ENCODE assay signal across 9 cellular contexts in the genomic region with DNA sequence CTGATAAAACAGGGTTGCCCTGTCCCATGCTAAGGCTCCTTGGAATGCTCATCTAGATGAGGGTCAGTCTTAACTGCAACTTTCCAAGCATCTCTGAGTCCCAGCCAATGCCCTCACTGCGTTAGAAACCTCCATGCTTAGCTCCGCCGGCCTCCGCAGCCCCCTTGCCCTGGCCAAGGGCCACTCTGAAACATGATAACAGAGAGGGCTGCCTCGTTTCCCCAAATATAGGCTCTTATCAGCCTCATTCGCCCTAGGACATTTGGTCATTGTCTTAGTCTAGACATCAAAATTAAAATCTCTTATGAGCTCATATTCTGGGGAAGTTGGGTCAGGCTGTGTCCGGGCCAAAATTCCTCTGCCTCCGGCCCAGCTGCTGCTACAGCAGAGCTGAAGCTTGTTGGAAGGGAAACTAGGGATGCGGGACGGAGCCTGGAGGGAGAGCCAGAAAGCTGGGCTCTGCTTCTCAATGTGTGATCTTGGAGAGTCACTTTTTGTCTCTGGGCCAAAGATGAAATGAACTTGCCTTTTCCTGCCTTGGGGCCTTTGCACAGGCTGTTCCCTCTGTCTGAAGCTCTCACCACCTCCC.
DNase-seq lines count a peak whose midpoint lies in the region; ATAC-seq and TF ChIP-seq lines count a peak whose summit lies in the region.
"Had no signal": no experiment of that assay in that cellular context is flagged by ENCODE, and none has a peak within 500 bp of the region (broad histone marks: within the 10 kb centered on the region; RNA-seq: fewer than 3 reads in every experiment).

No MANE protein-coding gene starts in this region.

- peak overlapping the region; percentile 54 to 95 (median 88) for H3K27ac Mint-ChIP-seq in brain
- H3K27ac Mint-ChIP-seq: CD4-positive, alpha-beta T cell had no signal

- ATAC-seq in left colon, result no peak
- ATAC-seq in omental fat pad (ENCODE audit: low FRiP score), result no peak
- ATAC-seq in HG03378 (IDR thresholded peaks at IDR 0.05; ENCODE audit: unreplicated experiment), result no peak

- TF ChIP-seq EP300 in sigmoid colon (IDR thresholded peaks at IDR 0.05), result no peak

- in situ Hi-C loops in GM23248 (cut with MboI), result loop anchor here (5.0 to 10.0 kb wide), 3 partner anchors 62 to 230 kb away; no protein-coding TSS in a partner anchor

- no peak overlapping the region for H3K4me2 ChIP-seq in GM23248 (ENCODE audit: unreplicated experiment)

- POLR2A ChIA-PET in RWPE1 (lab: Yijun Ruan, JAX; ENCODE audit: low non-redundant PET), result interaction anchor here (1.1 kb wide), 1 partner anchor 60 kb away, joined by 3 read pairs; no protein-coding TSS in a partner anchor

- H3K79me2 ChIP-seq in GM23248 (ENCODE audit: insufficient read depth), result no peaks in the 10 kb centered on the region

- peaks cover 7% of the 10 kb centered on the region for H3K27me3 Mint-ChIP-seq in brain

- H3K36me3 Mint-ChIP-seq in brain, result no peaks in the 10 kb centered on the region

- H4K20me1 ChIP-seq in GM23248 (ENCODE audit: insufficient read depth), result no peaks in the 10 kb centered on the region

- no peaks in the 10 kb centered on the region for H3K9me2 ChIP-seq in GM23248 (ENCODE audit: insufficient read depth)

- H3K4me3 Mint-ChIP-seq in brain, result peak overlapping the region in 1 of 5 experiments; percentile 8
- H3K4me3 Mint-ChIP-seq: CD4-positive, alpha-beta T cell had no signal

- H3K4me1 ChIP-seq in GM23248 (ENCODE audit: insufficient read depth) (peaks cover 17% of the 10 kb centered on the region), sigmoid colon (peaks cover 0 to 20% (median 15%) of the 10 kb centered on the region in 4 donors)

- H3K9me3 Mint-ChIP-seq in brain, result peaks cover 0 to 3% (median 2%) of the 10 kb centered on the region in 5 experiments
- H3K9me3 Mint-ChIP-seq: CD4-positive, alpha-beta T cell had no signal

- CTCF ChIA-PET in RWPE1 (lab: Yijun Ruan, JAX), result interaction anchor here (0.5 to 6.2 kb wide), 33 partner anchors 9 to 769 kb away, joined by 3 to 119 read pairs (median 4); a partner anchor contains a TSS

- H2AFZ ChIP-seq in GM23248, result peak overlapping the region; percentile 78

- intact Hi-C loops in left colon (cut with DNase I, micrococcal nuclease), result loop anchor here (2.0 to 5.0 kb wide), 4 partner anchors 62 to 208 kb away; no protein-coding TSS in a partner anchor
- intact Hi-C loops in sigmoid colon (cut with DNase I), result loop anchor here (1.0 to 5.0 kb wide), 3 partner anchors 63 to 252 kb away; a partner anchor contains a TSS

- H3K27me3 ChIP-seq in GM23248 (replicated peaks; ENCODE audit: insufficient read depth), result no peaks in the 10 kb centered on the region
- peaks cover 0 to 3% (median 0%) of the 10 kb centered on the region in 3 donors for H3K27me3 ChIP-seq in sigmoid colon

- 56 to 62% methylated on average over 10 of the region's 10 CpGs for WGBS in GM23248 (ENCODE audit: low coverage in 1 of 2, low lambda C conversion rate in 2 of 2, missing lambda C conversion rate in 2 of 2), 2 experiments
- 76 to 87% methylated on average over 10 of the region's 10 CpGs for WGBS in sigmoid colon, 2 donors

- TF ChIP-seq POLR2A in sigmoid colon (IDR thresholded peaks at IDR 0.05), result no peak

- peaks cover 4% of the 10 kb centered on the region; the same call in 1 of the 2 replicates for H3F3A ChIP-seq in GM23248 (ENCODE audit: insufficient read depth)

- H3K36me3 ChIP-seq in GM23248 (ENCODE audit: low read depth) (no peaks in the 10 kb centered on the region), sigmoid colon (no peaks in the 10 kb centered on the region)

- no peaks in the 10 kb centered on the region for H3K9me3 ChIP-seq in GM23248 (ENCODE audit: low read depth)
- H3K9me3 ChIP-seq in sigmoid colon, result no peaks in the 10 kb centered on the region

- H3K4me1 Mint-ChIP-seq in brain, result peaks cover 43% of the 10 kb centered on the region

- H3K27ac ChIP-seq in GM23248 (no peak overlapping the region), sigmoid colon (peak overlapping the region; percentile 66 to 83 (median 75)), RWPE1 (no peak overlapping the region)

- peak; percentile 54 for DNase-seq in GM23248
- DNase-seq in left colon, result peak; percentile 22 to 45
- peak; percentile 89 for DNase-seq in sigmoid colon
- DNase-seq in RWPE1 (ENCODE audit: low spot score), result no peak
- DNase-seq in omental fat pad (ENCODE audit: low spot score), result no peak
- no peak for DNase-seq in SHP77 (lab: John Stamatoyannopoulos, UW)

- H3K9ac ChIP-seq in GM23248, result no peak overlapping the region

- TF ChIP-seq CTCF in brain (conservative IDR thresholded peaks at IDR 0.05), result no peak
- TF ChIP-seq CTCF in sigmoid colon (IDR thresholded peaks at IDR 0.05), result no peak
- no peak for TF ChIP-seq CTCF in RWPE1 (conservative IDR thresholded peaks at IDR 0.05; ENCODE audit: low read depth)
- TF ChIP-seq CTCF in omental fat pad (IDR thresholded peaks at IDR 0.05), result no peak

- H3K4me3 ChIP-seq in GM23248, result no peak overlapping the region
- H3K4me3 ChIP-seq in sigmoid colon, result no peak overlapping the region

Comparison
In these comparisons a context has a peak if more than half of its experiments do, and no peak if none do; other contexts are left out.
1. DNase-seq: peak in GM23248 (single experiment), left colon (2 of 2) and sigmoid colon (single experiment); none in RWPE1 (single experiment), omental fat pad (single experiment) and SHP77 (0 of 2).
2. H3K27ac ChIP-seq: peak in sigmoid colon (4 of 4); none in GM23248 (single experiment) and RWPE1 (single experiment).